Comparison of ENCODE assay signal across 14 cellular contexts in the genomic region with DNA sequence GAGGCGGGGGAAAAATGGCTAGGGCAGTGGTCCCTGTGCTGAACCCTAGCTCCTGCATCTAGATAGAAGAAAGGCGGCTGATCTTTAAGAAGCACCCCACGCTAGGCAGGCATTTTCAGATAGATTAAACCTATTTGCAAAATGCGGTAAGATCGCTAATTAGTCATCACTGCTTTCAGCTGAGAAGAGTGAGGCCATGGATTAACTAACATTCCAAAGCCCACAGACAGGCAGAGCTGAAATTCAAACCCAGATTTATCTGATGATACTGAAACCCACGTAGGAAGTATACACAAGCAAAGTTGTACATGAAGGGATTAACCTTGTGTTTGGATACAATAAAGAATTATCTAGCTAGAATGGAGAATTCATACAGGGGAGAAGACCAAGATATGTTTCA. TPM values are rescaled to one million over a fixed set of nuclear protein-coding genes. Genes with fewer than 3 reads are reported as not detected.
DNase-seq lines count a peak whose midpoint lies in the region; ATAC-seq and TF ChIP-seq lines count a peak whose summit lies in the region.
"Had no signal": no experiment of that assay in that cellular context is flagged by ENCODE, and none has a peak within 500 bp of the region (broad histone marks: within the 10 kb centered on the region; RNA-seq: fewer than 3 reads in every experiment).

No MANE protein-coding gene starts in this region.

- H3K4me1 Mint-ChIP-seq in activated CD8-positive, alpha-beta memory T cell treated with anti-CD3 and anti-CD28 coated beads, Interleukin-2, amount 10 ng/mL, durations not matched to agents 7 days and 5 days = peaks cover 52% of the 10 kb centered on the region
- H3K4me1 Mint-ChIP-seq in H9 = peaks cover 15 to 21% of the 10 kb centered on the region in 2 experiments

- TF ChIP-seq CTCF in H9 (conservative IDR thresholded peaks at IDR 0.05) = no peak

- H4K91ac ChIP-seq in H9 (ENCODE audit: insufficient read length, low read depth, low read length) = no peak overlapping the region

- H2BK120ac ChIP-seq in H9 (ENCODE audit: low read depth, low read length, poor library complexity, severe bottlenecking) = no peak overlapping the region

- no CpG with 5 or more reads among the region's 6 CpGs for WGBS in H9 (ENCODE audit: extremely low coverage, insufficient read length, low lambda C conversion rate)

- H3K4me1 ChIP-seq in H9 (ENCODE audit: insufficient read depth, low read length) = peaks cover 9% of the 10 kb centered on the region; the same call in 1 of the 2 replicates

- no peak overlapping the region for H2AK5ac ChIP-seq in H9 (ENCODE audit: insufficient read length, low read length)

- H3K14ac ChIP-seq in H9 (ENCODE audit: insufficient read depth, low read length) = no peak overlapping the region

- H3K18ac ChIP-seq in H9 (ENCODE audit: insufficient read length, low read depth, low read length) = no peak overlapping the region

- H3K27ac Mint-ChIP-seq in activated CD8-positive, alpha-beta memory T cell treated with anti-CD3 and anti-CD28 coated beads, Interleukin-2, amount 10 ng/mL, durations not matched to agents 7 days and 5 days = no peak overlapping the region
- H3K27ac Mint-ChIP-seq in H9 = peak overlapping the region in 1 of 3 experiments; percentile 4; a peak in 1 of 7 replicates

- H2BK12ac ChIP-seq in H9 (ENCODE audit: insufficient read length, low read depth, low read length) = no peak overlapping the region

- H3K79me2 ChIP-seq in H9 (ENCODE audit: insufficient read depth, low read length) = peaks cover 16% of the 10 kb centered on the region; the same call in 1 of the 2 replicates

- no peaks in the 10 kb centered on the region for H3K9me3 Mint-ChIP-seq in activated CD8-positive, alpha-beta memory T cell treated with anti-CD3 and anti-CD28 coated beads, Interleukin-2, amount 10 ng/mL, durations not matched to agents 7 days and 5 days (ENCODE audit: low read depth)
- H3K9me3 Mint-ChIP-seq in H9 = no peaks in the 10 kb centered on the region

- H3K27me3 ChIP-seq in H9 (ENCODE audit: insufficient read depth, low read length) = no peaks in the 10 kb centered on the region
- H3K27me3 ChIP-seq: BLaER1 treated with 17β-estradiol and CSF1 and Interleukin-3, amounts not matched to agents 10 nM and 100 nM had no signal

- no peak overlapping the region for H3K27ac ChIP-seq in H9 (ENCODE audit: insufficient read length, low read depth, low read length)
- H3K27ac ChIP-seq: BLaER1 treated with 17β-estradiol and CSF1 and Interleukin-3, amounts not matched to agents 10 nM and 100 nM had no signal

- H3K23me2 ChIP-seq in H9 (ENCODE audit: insufficient read length, low read depth, low read length, poor library complexity, severe bottlenecking) = peaks cover 3% of the 10 kb centered on the region

- H4K8ac ChIP-seq in H9 (replicated peaks; ENCODE audit: insufficient read length, low read depth, low read length) = no peak overlapping the region

- no peak overlapping the region for H3K9ac ChIP-seq in H9 (ENCODE audit: extremely low read depth, insufficient read length, low read length)
- H3K9ac ChIP-seq: BLaER1 treated with 17β-estradiol and CSF1 and Interleukin-3, amounts not matched to agents 10 nM and 100 nM had no signal

- ATAC-seq in activated CD8-positive, alpha-beta memory T cell treated with anti-CD3 and anti-CD28 coated beads, Interleukin-2, amount 10 ng/mL, durations not matched to agents 7 days and 5 days = no peak
- ATAC-seq: Panc1 had no signal

- no peak overlapping the region for H2AFZ ChIP-seq in H9 (ENCODE audit: low read length)

- H3K23ac ChIP-seq in H9 (ENCODE audit: insufficient read length, low read depth, low read length) = no peak overlapping the region

- peaks cover 6% of the 10 kb centered on the region for H3K79me1 ChIP-seq in H9 (ENCODE audit: insufficient read depth, low read depth, low read length, poor library complexity, severe bottlenecking)

- no peak overlapping the region for H2BK5ac ChIP-seq in H9 (ENCODE audit: insufficient read length, low read length)

- H3K27me3 Mint-ChIP-seq in activated CD8-positive, alpha-beta memory T cell treated with anti-CD3 and anti-CD28 coated beads, Interleukin-2, amount 10 ng/mL, durations not matched to agents 7 days and 5 days = no peaks in the 10 kb centered on the region
- H3K27me3 Mint-ChIP-seq in H9 (ENCODE audit: low read depth) = no peaks in the 10 kb centered on the region

- no peak overlapping the region for H4K5ac ChIP-seq in H9 (ENCODE audit: insufficient read length, low read depth, low read length)

- no peaks in the 10 kb centered on the region for H4K20me1 ChIP-seq in H9 (ENCODE audit: control insufficient read depth, insufficient read depth, insufficient read length)

- no peak overlapping the region for H2BK20ac ChIP-seq in H9 (ENCODE audit: low read depth, low read length, poor library complexity, severe bottlenecking)

- no peak overlapping the region for H3K4ac ChIP-seq in H9 (ENCODE audit: low read depth, low read length)

- DNase-seq in activated CD8-positive, alpha-beta memory T cell treated with anti-CD3 and anti-CD28 coated beads, Interleukin-2, amount 10 ng/mL, durations not matched to agents 7 days and 5 days = peak; percentile 14
- DNase-seq in activated CD8-positive, alpha-beta memory T cell treated with anti-CD3 and anti-CD28 coated beads for 24 hours = no peak
- DNase-seq in MV-4-11 (lab: John Stamatoyannopoulos, UW) (peak; percentile 33), iris pigment epithelial cell (ENCODE audit: low read depth) (peak; percentile 80), globus pallidus (ENCODE audit: low spot score) (no peak), H9 (no peak), NCI-H2171 (lab: John Stamatoyannopoulos, UW) (no peak)
- no peak for DNase-seq in NK-92 treated with Interleukin-12 subunit alpha and Interleukin-12 subunit beta, amount 100 ng/mL, for 24 hours (lab: John Stamatoyannopoulos, UW)
- DNase-seq: NCI-H1092, NCI-H2081 treated with DMSO at 0.1 percent for 48 hours, NCI-H510A treated with DMSO at 0.1 percent for 48 hours had no signal

- no peak overlapping the region for H2BK15ac ChIP-seq in H9 (ENCODE audit: low read depth, low read length)

- H3K56ac ChIP-seq in H9 (ENCODE audit: insufficient read length, low read depth, low read length) = no peak overlapping the region

- H3K4me3 Mint-ChIP-seq in activated CD8-positive, alpha-beta memory T cell treated with anti-CD3 and anti-CD28 coated beads, Interleukin-2, amount 10 ng/mL, durations not matched to agents 7 days and 5 days = no peak overlapping the region
- H3K4me3 Mint-ChIP-seq in H9 = no peak overlapping the region

- H3T11ph ChIP-seq in H9 (ENCODE audit: low read length) = no peak overlapping the region

- H3K4me2 ChIP-seq in H9 (ENCODE audit: insufficient read depth, insufficient read length, low read length) = no peak overlapping the region

- peaks cover 62% of the 10 kb centered on the region for H3K36me3 Mint-ChIP-seq in activated CD8-positive, alpha-beta memory T cell treated with anti-CD3 and anti-CD28 coated beads, Interleukin-2, amount 10 ng/mL, durations not matched to agents 7 days and 5 days
- peaks cover 6 to 24% (median 19%) of the 10 kb centered on the region in 3 experiments; a peak in 6 of 7 replicates for H3K36me3 Mint-ChIP-seq in H9 (ENCODE audit: insufficient read depth in 1 of 3, low read depth in 3 of 3)

- no peaks in the 10 kb centered on the region for H3K9me3 ChIP-seq in H9 (ENCODE audit: control insufficient read depth, low read depth, low read length)
- H3K9me3 ChIP-seq: BLaER1 treated with 17β-estradiol and CSF1 and Interleukin-3, amounts not matched to agents 10 nM and 100 nM; HAP-1 had no signal

- CTCF ChIA-PET in activated CD8-positive, alpha-beta memory T cell treated with anti-CD3 and anti-CD28 coated beads, Interleukin-2, amount 10 ng/mL, durations not matched to agents 7 days and 5 days (lab: Charles Lee) = interaction anchor here (0.7 to 1.8 kb wide), 4 partner anchors 15 to 446 kb away, joined by 3 to 4 read pairs (median 3); no protein-coding TSS in a partner anchor

RNA-seq across cellular contexts. Expression of gene ADPGK, which starts 4.8 kb away (rescaled TPM):
- total RNA-seq in activated CD8-positive, alpha-beta memory T cell treated with anti-CD3 and anti-CD28 coated beads, Interleukin-2, amount 10 ng/mL, durations not matched to agents 7 days and 5 days = 10 to 100 TPM; 67.8 to 76.5 TPM
- 48.5 and 54.8 TPM in 2 replicates for total RNA-seq in H9 (2021)

Comparison
In these comparisons a context has a peak if more than half of its experiments do, and no peak if none do; other contexts are left out.
1. DNase-seq: peak in activated CD8-positive, alpha-beta memory T cell treated with anti-CD3 and anti-CD28 coated beads, Interleukin-2, amount 10 ng/mL, durations not matched to agents 7 days and 5 days (single experiment), MV-4-11 (single experiment) and iris pigment epithelial cell (single experiment); none in activated CD8-positive, alpha-beta memory T cell treated with anti-CD3 and anti-CD28 coated beads for 24 hours (single experiment), NK-92 treated with Interleukin-12 subunit alpha and Interleukin-12 subunit beta, amount 100 ng/mL, for 24 hours (single experiment), globus pallidus (single experiment), H9 (single experiment) and NCI-H2171 (single experiment).